ENCODE assay signal across 8 cellular contexts in genomic region chr5:10562202-10563131, GRCh38. TPM values are rescaled to one million over a fixed set of nuclear protein-coding genes. Genes with fewer than 3 reads are reported as not detected.
DNase-seq lines count a peak whose midpoint lies in the region; ATAC-seq, FAIRE-seq and TF ChIP-seq lines count a peak whose summit lies in the region.

No MANE protein-coding gene starts in this region.

- H3K27ac ChIP-seq in KMS-11 (no peak overlapping the region), endothelial cell of umbilical vein (ENCODE audit: insufficient read depth, low read depth, low read length) (no peak overlapping the region), testis (no peak overlapping the region)

- H3K9ac ChIP-seq in KMS-11 (no peak overlapping the region), endothelial cell of umbilical vein (replicated peaks; ENCODE audit: extremely low read depth, insufficient read depth, low read length) (no peak overlapping the region)

- dilution Hi-C loops in endothelial cell of umbilical vein (cut with MboI; ENCODE audit: extremely low pct_ligation_motif_present, low sequenced_read_pairs): no loop called here

- intact Hi-C loops in endothelial cell of umbilical vein (cut with micrococcal nuclease) (no loop called here), testis (cut with DNase I; ENCODE audit: low total_unique reads) (no loop called here)

- peak; percentile 27 for ATAC-seq in GM19351 (IDR thresholded peaks at IDR 0.05; ENCODE audit: unreplicated experiment)
- ATAC-seq in HG03469 (IDR thresholded peaks at IDR 0.05; ENCODE audit: unreplicated experiment): no peak

- H3K79me2 ChIP-seq in KMS-11 (ENCODE audit: insufficient read depth, low read depth): peaks cover 3% of the 10 kb centered on the region; the same call in 1 of the 2 replicates
- H3K79me2 ChIP-seq in endothelial cell of umbilical vein (ENCODE audit: control insufficient read depth, insufficient read depth, low read length): peaks cover 19% of the 10 kb centered on the region

- no peak for TF ChIP-seq POLR2A in endothelial cell of umbilical vein (IDR thresholded peaks at IDR 0.05; ENCODE audit: low read depth, low read length)
- TF ChIP-seq POLR2A in testis (IDR thresholded peaks at IDR 0.05): no peak

- POLR2A ChIA-PET in endothelial cell of umbilical vein (lab: Charles Lee): no interaction called here

- no peak for DNase-seq in AG10803 (ENCODE audit: low read depth)
- DNase-seq in endothelial cell of umbilical vein (ENCODE audit: low read depth, low spot score): no peak
- no peak for DNase-seq in testis
- DNase-seq in NCI-H524 (lab: John Stamatoyannopoulos, UW): no peak
- no peak for DNase-seq in NCI-H526 (lab: John Stamatoyannopoulos, UW)

- H3K36me3 ChIP-seq in KMS-11 (ENCODE audit: insufficient read depth): no peaks in the 10 kb centered on the region
- H3K36me3 ChIP-seq in endothelial cell of umbilical vein (ENCODE audit: control insufficient read depth in 2 of 2, extremely low read depth in 1 of 2, insufficient read depth in 2 of 2, low read length in 2 of 2): no peaks in the 10 kb centered on the region
- no peaks in the 10 kb centered on the region for H3K36me3 ChIP-seq in testis (ENCODE audit: low read depth, missing control alignments)

- H2AFZ ChIP-seq in KMS-11 (ENCODE audit: low read depth) (peak overlapping the region; percentile 93), endothelial cell of umbilical vein (ENCODE audit: low read depth, low read length) (no peak overlapping the region)

- H3K4me2 ChIP-seq in KMS-11 (peak overlapping the region; percentile 90; the same call in 1 of the 2 replicates), endothelial cell of umbilical vein (ENCODE audit: insufficient read depth, low read length) (no peak overlapping the region)

- TF ChIP-seq CTCF in AG10803 (conservative IDR thresholded peaks at IDR 0.05; ENCODE audit: low read length): no peak
- no peak for TF ChIP-seq CTCF in KMS-11 (conservative IDR thresholded peaks at IDR 0.05; ENCODE audit: low read depth, low read length)
- TF ChIP-seq CTCF in endothelial cell of umbilical vein (IDR thresholded peaks at IDR 0.05; ENCODE audit: extremely low read depth in 1 of 2, insufficient read depth in 1 of 2, low read depth in 1 of 2, low read length in 2 of 2): no peak
- no peak for TF ChIP-seq CTCF in testis (IDR thresholded peaks at IDR 0.05)

- H4K20me1 ChIP-seq in KMS-11 (ENCODE audit: insufficient read depth): no peaks in the 10 kb centered on the region
- no peaks in the 10 kb centered on the region for H4K20me1 ChIP-seq in endothelial cell of umbilical vein (replicated peaks; ENCODE audit: control insufficient read depth, extremely low read depth, insufficient read depth, low read length)

- FAIRE-seq in endothelial cell of umbilical vein (lab: Jason Lieb, UNC): no peak

- CTCF ChIA-PET in endothelial cell of umbilical vein (lab: Charles Lee): no interaction called here

- TSS peak; percentile 42 for BruUV-seq in endothelial cell of umbilical vein (replicated peaks; lab: Mats Ljungman, UMichigan)

- H3K9me1 ChIP-seq in endothelial cell of umbilical vein (replicated peaks; ENCODE audit: control insufficient read depth, extremely low read depth, insufficient read depth, low read length): no peaks in the 10 kb centered on the region

- H3K9me3 ChIP-seq in endothelial cell of umbilical vein (replicated peaks; ENCODE audit: control insufficient read depth, insufficient read depth, low read length) (no peaks in the 10 kb centered on the region), testis (no peaks in the 10 kb centered on the region)

- H3K4me3 ChIP-seq in AG10803 (ENCODE audit: low read length) (peak overlapping the region; percentile 93), KMS-11 (IDR thresholded peaks at IDR 0.05; ENCODE audit: insufficient read depth, low read depth, low read length) (no peak overlapping the region), endothelial cell of umbilical vein (replicated peaks in 1 of 3; ENCODE audit: insufficient read depth in 1 of 3, low read depth in 1 of 3, low read length in 3 of 3) (no peak overlapping the region), testis (peak overlapping the region; percentile 53 to 60)

- H3K27me3 ChIP-seq in KMS-11 (ENCODE audit: insufficient read depth, low read depth): no peaks in the 10 kb centered on the region
- no peaks in the 10 kb centered on the region for H3K27me3 ChIP-seq in endothelial cell of umbilical vein (ENCODE audit: control insufficient read depth in 2 of 2, insufficient read depth in 2 of 2, low read length in 2 of 2)
- H3K27me3 ChIP-seq in testis: no peaks in the 10 kb centered on the region

- H3K4me1 ChIP-seq in KMS-11 (ENCODE audit: low read depth, poor library complexity, severe bottlenecking) (peaks cover 17% of the 10 kb centered on the region), endothelial cell of umbilical vein (ENCODE audit: control insufficient read depth, extremely low read depth, insufficient read depth, low read length) (peaks cover 18% of the 10 kb centered on the region), testis (peaks cover 13% of the 10 kb centered on the region)

- 29 to 56% methylated on average over 9 to 46 of the region's 46 CpGs for WGBS in testis, 2 donors

TF ChIP-seq in endothelial cell of umbilical vein, 7 proteins besides CTCF, POLR2A, EP300 and RAD21:
- TF ChIP-seq FOS (IDR thresholded peaks at IDR 0.05; ENCODE audit: borderline replicate concordance, insufficient read depth, low read length) (no peak), POLR2AphosphoS5 (IDR thresholded peaks at IDR 0.05; ENCODE audit: insufficient read depth, low read depth, low read length) (no peak), MAX (IDR thresholded peaks at IDR 0.05; ENCODE audit: insufficient read depth, insufficient read length) (no peak), MYC (IDR thresholded peaks at IDR 0.05; ENCODE audit: low read depth, low read length) (no peak), GATA2 (IDR thresholded peaks at IDR 0.05; ENCODE audit: insufficient read depth, insufficient read length, low read depth, low read length) (no peak), JUN (IDR thresholded peaks at IDR 0.05; ENCODE audit: borderline replicate concordance, insufficient read depth, insufficient read length, low read depth) (no peak), EZH2 (IDR thresholded peaks at IDR 0.05; ENCODE audit: borderline replicate concordance, low read depth, low read length, severe bottlenecking) (no peak)

RNA-seq across cellular contexts. Expression of gene ANKRD33B, which starts 1.4 kb away (rescaled TPM):
- total RNA-seq in endothelial cell of umbilical vein (4.4 and 5.4 TPM in 2 replicates), testis (1 to 10 TPM; 5.6 to 5.8 TPM)
- polyA plus RNA-seq in endothelial cell of umbilical vein (2.0 and 2.4 TPM in 2 replicates), testis (ENCODE audit: insufficient read depth, low read depth, low replicate concordance) (3.7 TPM)
- 1.8 and 2.0 TPM in 2 replicates for polyA plus RNA-seq in endothelial cell of umbilical vein (2011; cell fraction: cytosol; rRNA removed)
- polyA plus RNA-seq in endothelial cell of umbilical vein (2011; cell fraction: nucleus; rRNA removed): 5.4 and 6.0 TPM in 2 replicates
- polyA plus RNA-seq in endothelial cell of umbilical vein (2012): 3.8 and 4.0 TPM in 2 replicates
- 7.7 and 8.4 TPM in 2 replicates for polyA minus RNA-seq in endothelial cell of umbilical vein
- 8.7 TPM for polyA minus RNA-seq in endothelial cell of umbilical vein (2011; cell fraction: cytosol; rRNA and poly(A)+ RNA removed)
- polyA minus RNA-seq in endothelial cell of umbilical vein (2011; cell fraction: nucleus; rRNA and poly(A)+ RNA removed): 6.5 and 8.6 TPM in 2 replicates

Comparison
In these comparisons a context has a peak if more than half of its experiments do, and no peak if none do; other contexts are left out.
1. H3K4me3 ChIP-seq: peak in AG10803 (single experiment) and testis (2 of 2); none in KMS-11 (single experiment) and endothelial cell of umbilical vein (0 of 3).